8 cellular contexts compared by ENCODE assay signal in genomic region chr6:6515691-6516607, GRCh38.
DNase-seq lines count a peak whose midpoint lies in the region; ATAC-seq and TF ChIP-seq lines count a peak whose summit lies in the region.

No MANE protein-coding gene starts in this region.

- TF ChIP-seq CTCF in GM12864 (IDR thresholded peaks at IDR 0.05; ENCODE audit: low read depth, low read length, missing control alignments): peak; percentile 5

- H3K4me3 ChIP-seq in GM12864 (ENCODE audit: low read depth, low read length): no peak overlapping the region

- peak; percentile 25 for DNase-seq in GM12864 (ENCODE audit: low read depth)
- DNase-seq in activated CD8-positive, alpha-beta memory T cell treated with anti-CD3 and anti-CD28 coated beads for 4 hours (ENCODE audit: low read depth in 2 of 2): peak; percentile 6 to 17
- peak; percentile 79 for DNase-seq in stimulated activated CD4-positive, alpha-beta T cell treated with anti-CD3 and anti-CD28 coated beads, Interleukin-15, amount 100 ng/mL, for 24 hours
- no peak for DNase-seq in NCI-H2029 (lab: John Stamatoyannopoulos, UW)
- DNase-seq in NCI-H510A (lab: John Stamatoyannopoulos, UW): no peak
- DNase-seq in NCI-H774 (lab: John Stamatoyannopoulos, UW): no peak

- peak; percentile 57 for ATAC-seq in HG02623 (IDR thresholded peaks at IDR 0.05; ENCODE audit: unreplicated experiment)
- no peak for ATAC-seq in GM21526 (IDR thresholded peaks at IDR 0.05; ENCODE audit: low FRiP score, unreplicated experiment)

Comparison
In these comparisons a context has a peak if more than half of its experiments do, and no peak if none do; other contexts are left out.
1. DNase-seq: peak in GM12864 (single experiment), activated CD8-positive, alpha-beta memory T cell treated with anti-CD3 and anti-CD28 coated beads for 4 hours (2 of 2) and stimulated activated CD4-positive, alpha-beta T cell treated with anti-CD3 and anti-CD28 coated beads, Interleukin-15, amount 100 ng/mL, for 24 hours (single experiment); none in NCI-H2029 (single experiment), NCI-H510A (single experiment) and NCI-H774 (single experiment).